Comparison of ENCODE assay signal across 8 cellular contexts in the genomic region with DNA sequence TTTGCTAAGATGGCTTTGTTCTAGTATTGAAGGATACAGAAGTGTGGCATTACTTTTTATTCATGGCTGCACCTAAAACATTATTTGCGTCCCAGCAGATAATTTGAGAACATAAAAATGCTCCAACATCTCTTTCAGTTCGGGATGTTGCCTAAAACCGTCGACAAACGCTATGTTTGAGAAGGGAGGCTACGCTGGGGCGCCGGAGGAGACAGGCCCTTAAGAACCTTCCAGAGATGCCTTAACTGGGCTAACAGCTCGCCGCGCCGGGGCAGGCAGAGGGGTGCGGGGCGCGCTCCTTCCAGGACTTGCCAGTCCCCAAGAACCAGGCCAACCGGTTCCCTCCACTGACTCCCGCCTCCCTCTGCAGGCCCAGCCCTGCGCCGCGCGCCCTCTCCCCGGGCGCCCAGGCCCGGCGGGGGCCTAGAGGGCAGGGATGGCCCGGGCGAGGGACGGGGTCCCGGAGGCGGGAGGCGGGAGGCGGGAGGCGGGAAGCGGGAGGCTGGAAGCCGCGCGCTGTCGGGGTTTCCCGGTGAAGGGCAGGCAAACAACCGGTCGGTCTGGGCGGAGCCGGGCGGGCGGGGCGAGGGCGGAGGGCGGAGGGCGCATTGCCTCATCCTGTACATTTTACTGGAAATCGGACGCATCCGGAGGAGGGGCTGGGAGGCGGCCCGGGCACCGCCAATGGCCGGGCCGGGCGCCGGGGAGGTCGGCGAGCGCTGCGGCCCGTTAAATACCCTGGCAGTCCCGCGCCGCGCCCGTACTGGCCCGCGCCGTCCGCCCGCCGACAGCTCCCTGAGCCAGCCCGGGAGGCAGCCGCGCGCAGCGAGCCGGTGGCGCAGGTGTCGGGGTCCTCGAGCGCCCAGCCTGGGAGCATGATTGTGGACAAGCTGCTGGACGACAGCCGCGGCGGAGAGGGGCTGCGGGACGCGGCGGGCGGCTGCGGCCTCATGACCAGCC. TPM values are rescaled to one million over a fixed set of nuclear protein-coding genes. Genes with fewer than 3 reads are reported as not detected.
DNase-seq lines count a peak whose midpoint lies in the region; ATAC-seq and TF ChIP-seq lines count a peak whose summit lies in the region.

A gene with protein sequence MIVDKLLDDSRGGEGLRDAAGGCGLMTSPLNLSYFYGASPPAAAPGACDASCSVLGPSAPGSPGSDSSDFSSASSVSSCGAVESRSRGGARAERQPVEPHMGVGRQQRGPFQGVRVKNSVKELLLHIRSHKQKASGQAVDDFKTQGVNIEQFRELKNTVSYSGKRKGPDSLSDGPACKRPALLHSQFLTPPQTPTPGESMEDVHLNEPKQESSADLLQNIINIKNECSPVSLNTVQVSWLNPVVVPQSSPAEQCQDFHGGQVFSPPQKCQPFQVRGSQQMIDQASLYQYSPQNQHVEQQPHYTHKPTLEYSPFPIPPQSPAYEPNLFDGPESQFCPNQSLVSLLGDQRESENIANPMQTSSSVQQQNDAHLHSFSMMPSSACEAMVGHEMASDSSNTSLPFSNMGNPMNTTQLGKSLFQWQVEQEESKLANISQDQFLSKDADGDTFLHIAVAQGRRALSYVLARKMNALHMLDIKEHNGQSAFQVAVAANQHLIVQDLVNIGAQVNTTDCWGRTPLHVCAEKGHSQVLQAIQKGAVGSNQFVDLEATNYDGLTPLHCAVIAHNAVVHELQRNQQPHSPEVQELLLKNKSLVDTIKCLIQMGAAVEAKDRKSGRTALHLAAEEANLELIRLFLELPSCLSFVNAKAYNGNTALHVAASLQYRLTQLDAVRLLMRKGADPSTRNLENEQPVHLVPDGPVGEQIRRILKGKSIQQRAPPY (plus strand): TSS at position 761 of the 960 bp plus-strand sequence. CDS start 115 bp downstream, at position 876.

- H3K4me1 ChIP-seq in DND-41 (ENCODE audit: insufficient read depth, low read length) (peaks cover 23% of the 10 kb centered on the region), GM23248 (ENCODE audit: insufficient read depth) (peaks cover 23% of the 10 kb centered on the region), Karpas-422 (ENCODE audit: low read length) (peaks cover 18% of the 10 kb centered on the region)

- H3K9me3 Mint-ChIP-seq in nephron: no peaks in the 10 kb centered on the region
- no peaks in the 10 kb centered on the region for H3K9me3 Mint-ChIP-seq in stimulated activated naive CD8-positive, alpha-beta T cell treated with anti-CD3 and anti-CD28 coated beads, Interleukin-15, Interleukin-2, amounts not matched to agents 100 ng/mL and 50 ng/mL, for 24 hours

- H3K4me1 Mint-ChIP-seq in nephron: peaks cover 18% of the 10 kb centered on the region
- H3K4me1 Mint-ChIP-seq in stimulated activated naive CD8-positive, alpha-beta T cell treated with anti-CD3 and anti-CD28 coated beads, Interleukin-15, Interleukin-2, amounts not matched to agents 100 ng/mL and 50 ng/mL, for 24 hours (ENCODE audit: low read depth): peaks cover 40% of the 10 kb centered on the region

- peak within 1 kb of the TSS; percentile 89 to 94 (median 92) for H3K4me3 Mint-ChIP-seq in nephron
- H3K4me3 Mint-ChIP-seq in stimulated activated naive CD8-positive, alpha-beta T cell treated with anti-CD3 and anti-CD28 coated beads, Interleukin-15, Interleukin-2, amounts not matched to agents 100 ng/mL and 50 ng/mL, for 24 hours: peak within 1 kb of the TSS; percentile 95

- in situ Hi-C loops in GM23248 (cut with MboI): no loop called here

- H3K4me2 ChIP-seq in DND-41 (ENCODE audit: insufficient read depth, low read length) (peak within 1 kb of the TSS; percentile 61), GM23248 (ENCODE audit: unreplicated experiment) (peak within 1 kb of the TSS; percentile 89), Karpas-422 (ENCODE audit: low read depth, low read length, poor library complexity, severe bottlenecking) (peak within 1 kb of the TSS; percentile 99)

- H3K27me3 ChIP-seq in DND-41 (ENCODE audit: insufficient read depth, low read length, poor library complexity) (no peaks in the 10 kb centered on the region), GM23248 (replicated peaks; ENCODE audit: insufficient read depth) (no peaks in the 10 kb centered on the region), Karpas-422 (ENCODE audit: low read length) (0 out of 2 replicates have a peak, but pooled peaks cover 3% of the 10 kb centered on the region)

- TF ChIP-seq CTCF in DND-41 (IDR thresholded peaks at IDR 0.05; ENCODE audit: borderline replicate concordance, extremely low read depth, low read length, poor library complexity, severe bottlenecking) (no peak), nephron (IDR thresholded peaks at IDR 0.05; ENCODE audit: unreplicated experiment in 3 of 3) (no peak)

- H3K79me2 ChIP-seq in DND-41 (ENCODE audit: insufficient read depth, low read length) (peaks cover 22% of the 10 kb centered on the region), GM23248 (ENCODE audit: insufficient read depth) (peaks cover 46% of the 10 kb centered on the region), Karpas-422 (ENCODE audit: low read length) (no peaks in the 10 kb centered on the region)

- H2AFZ ChIP-seq in DND-41 (ENCODE audit: low read depth, low read length): peak within 1 kb of the TSS; percentile 91
- peak within 1 kb of the TSS; percentile 73 for H2AFZ ChIP-seq in GM23248
- H2AFZ ChIP-seq in Karpas-422 (ENCODE audit: low read length): peak within 1 kb of the TSS; percentile 78

- H3K36me3 ChIP-seq in DND-41 (ENCODE audit: insufficient read depth, low read length) (peaks cover 25% of the 10 kb centered on the region), GM23248 (ENCODE audit: low read depth) (peaks cover 24% of the 10 kb centered on the region), Karpas-422 (ENCODE audit: insufficient read depth, low read length) (no peaks in the 10 kb centered on the region)

- H3K9me3 ChIP-seq in DND-41 (ENCODE audit: insufficient read depth, low read length, severe bottlenecking) (no peaks in the 10 kb centered on the region), GM23248 (ENCODE audit: low read depth) (no peaks in the 10 kb centered on the region), Karpas-422 (ENCODE audit: low read length) (no peaks in the 10 kb centered on the region)

- H3K27ac Mint-ChIP-seq in nephron: peak within 1 kb of the TSS; percentile 78 to 92 (median 92)
- peak within 1 kb of the TSS; percentile 94 for H3K27ac Mint-ChIP-seq in stimulated activated naive CD8-positive, alpha-beta T cell treated with anti-CD3 and anti-CD28 coated beads, Interleukin-15, Interleukin-2, amounts not matched to agents 100 ng/mL and 50 ng/mL, for 24 hours

- H3K27me3 Mint-ChIP-seq in nephron (ENCODE audit: low read depth): no peaks in the 10 kb centered on the region
- no peaks in the 10 kb centered on the region for H3K27me3 Mint-ChIP-seq in stimulated activated naive CD8-positive, alpha-beta T cell treated with anti-CD3 and anti-CD28 coated beads, Interleukin-15, Interleukin-2, amounts not matched to agents 100 ng/mL and 50 ng/mL, for 24 hours

- H3K4me3 ChIP-seq in DND-41 (ENCODE audit: low read depth in 1 of 2, low read length in 2 of 2): peak within 1 kb of the TSS; percentile 89 to 97
- peak within 1 kb of the TSS; percentile 93 for H3K4me3 ChIP-seq in GM23248
- peak within 1 kb of the TSS; percentile 81 for H3K4me3 ChIP-seq in Karpas-422 (ENCODE audit: low read length)

- H3K27ac ChIP-seq in DND-41 (ENCODE audit: low read length): peak within 1 kb of the TSS; percentile 74
- H3K27ac ChIP-seq in GM23248: peak within 1 kb of the TSS; percentile 82
- no peak within 1 kb of the TSS for H3K27ac ChIP-seq in Karpas-422 (ENCODE audit: low read length)

- no peaks in the 10 kb centered on the region for H4K20me1 ChIP-seq in DND-41 (ENCODE audit: insufficient read depth, low read length)
- peaks cover 13% of the 10 kb centered on the region; the same call in 1 of the 2 replicates for H4K20me1 ChIP-seq in GM23248 (ENCODE audit: insufficient read depth)
- no peaks in the 10 kb centered on the region for H4K20me1 ChIP-seq in Karpas-422 (ENCODE audit: insufficient read depth, low read depth, low read length)

- peak; percentile 84 for ATAC-seq in DND-41 (ENCODE audit: insufficient read depth, low read depth)

- H3K9ac ChIP-seq in DND-41 (ENCODE audit: low read depth, low read length) (peak within 1 kb of the TSS; percentile 83), GM23248 (peak within 1 kb of the TSS; percentile 93), Karpas-422 (ENCODE audit: low read length) (peak within 1 kb of the TSS; percentile 72)

- 0 to 2% methylated on average over 29 to 52 of the region's 95 CpGs for WGBS in GM23248 (ENCODE audit: low coverage in 1 of 2, low lambda C conversion rate in 2 of 2, missing lambda C conversion rate in 2 of 2), 2 experiments

- peaks cover 29% of the 10 kb centered on the region for H3F3A ChIP-seq in GM23248 (ENCODE audit: insufficient read depth)

- DNase-seq in DND-41 (peak; percentile 89), GM23248 (peak; percentile 97), Karpas-422 (peak; percentile 91), SHP77 (lab: John Stamatoyannopoulos, UW) (peak; percentile 85 to 93), fibroblast of the conjunctiva (ENCODE audit: low read depth) (peak; percentile 90)
- DNase-seq in activated effector memory CD4-positive, alpha-beta T cell treated with Interleukin-2 at 50 U/mL for 16 hours: peak; percentile 88

- H3K36me3 Mint-ChIP-seq in nephron (ENCODE audit: low read depth): peaks cover 30% of the 10 kb centered on the region
- peaks cover 54% of the 10 kb centered on the region for H3K36me3 Mint-ChIP-seq in stimulated activated naive CD8-positive, alpha-beta T cell treated with anti-CD3 and anti-CD28 coated beads, Interleukin-15, Interleukin-2, amounts not matched to agents 100 ng/mL and 50 ng/mL, for 24 hours (ENCODE audit: low read depth)

- H3K9me2 ChIP-seq in GM23248 (ENCODE audit: insufficient read depth) (no peaks in the 10 kb centered on the region), Karpas-422 (replicated peaks; ENCODE audit: insufficient read depth, low read length) (no peaks in the 10 kb centered on the region)

RNA-seq across cellular contexts. Expression of the gene that starts here (rescaled TPM):
- 19.1 and 34.3 TPM in 2 replicates for total RNA-seq in GM23248 (2014; rRNA removed; shearing (Covaris generic))
- polyA plus RNA-seq in GM23248 (2016; fragmentation: Nextera tagmentation; extraction: Ambion mirVana): 11.5 and 15.7 TPM in 2 replicates
- total RNA-seq in Karpas-422 (2014; rRNA removed; shearing (Covaris generic); ENCODE audit: low replicate concordance): 0.76 and 6.3 TPM in 2 replicates
